ENCODE assay signal across 8 cellular contexts in genomic region chr1:25544243-25544764, GRCh38. TPM values are rescaled to one million over a fixed set of nuclear protein-coding genes. Genes with fewer than 3 reads are reported as not detected.
DNase-seq lines count a peak whose midpoint lies in the region; ATAC-seq, FAIRE-seq and TF ChIP-seq lines count a peak whose summit lies in the region.

No MANE protein-coding gene starts in this region.

- no peak for TF ChIP-seq POLR2A in breast epithelium (IDR thresholded peaks at IDR 0.05)

- ATAC-seq in HG02642 (IDR thresholded peaks at IDR 0.05; ENCODE audit: poor library complexity, unreplicated experiment) (no peak), GM21381 (IDR thresholded peaks at IDR 0.05; ENCODE audit: unreplicated experiment) (no peak)

- H3K27me3 ChIP-seq in KMS-11 (ENCODE audit: insufficient read depth, low read depth) (no peaks in the 10 kb centered on the region), breast epithelium (no peaks in the 10 kb centered on the region), mucosa of rectum (ENCODE audit: control insufficient read depth in 2 of 2, insufficient read depth in 2 of 2, low read length in 2 of 2) (no peaks in the 10 kb centered on the region)

- H3K27ac ChIP-seq in KMS-11 (no peak overlapping the region), breast epithelium (peak overlapping the region; percentile 82 to 93), mucosa of rectum (ENCODE audit: low read depth in 2 of 2, low read length in 2 of 2) (peak overlapping the region; percentile 83 to 85)

- H3K4me3 ChIP-seq in AG10803 (ENCODE audit: low read length) (peak overlapping the region; percentile 73), KMS-11 (IDR thresholded peaks at IDR 0.05; ENCODE audit: insufficient read depth, low read depth, low read length) (peak overlapping the region; percentile 73), breast epithelium (peak overlapping the region; percentile 78 to 97 (median 90)), mucosa of rectum (ENCODE audit: low read length in 2 of 2) (peak overlapping the region; percentile 74 to 79)

- H3K9ac ChIP-seq in KMS-11 (peak overlapping the region; percentile 53), mucosa of rectum (ENCODE audit: low read depth in 1 of 2, low read length in 2 of 2) (peak overlapping the region; percentile 79 to 88)

- peak overlapping the region; percentile 88 for H3K4me2 ChIP-seq in KMS-11

- H3K4me1 ChIP-seq in KMS-11 (ENCODE audit: low read depth, poor library complexity, severe bottlenecking): peaks cover 52% of the 10 kb centered on the region
- H3K4me1 ChIP-seq in breast epithelium: peaks cover 0 to 4% of the 10 kb centered on the region in 2 donors
- peaks cover 36 to 41% of the 10 kb centered on the region in 2 donors for H3K4me1 ChIP-seq in mucosa of rectum (ENCODE audit: control insufficient read depth in 2 of 2, insufficient read depth in 2 of 2, low read length in 2 of 2)

- TF ChIP-seq CTCF in AG10803 (conservative IDR thresholded peaks at IDR 0.05; ENCODE audit: low read length) (no peak), KMS-11 (conservative IDR thresholded peaks at IDR 0.05; ENCODE audit: low read depth, low read length) (no peak), breast epithelium (IDR thresholded peaks at IDR 0.05) (no peak)

- H4K20me1 ChIP-seq in KMS-11 (ENCODE audit: insufficient read depth): no peaks in the 10 kb centered on the region

- H2AFZ ChIP-seq in KMS-11 (ENCODE audit: low read depth): peak overlapping the region; percentile 91; the same call in 1 of the 2 replicates

- no peaks in the 10 kb centered on the region for H3K9me3 ChIP-seq in breast epithelium
- no peaks in the 10 kb centered on the region for H3K9me3 ChIP-seq in mucosa of rectum (ENCODE audit: control insufficient read depth in 2 of 2, low read length in 2 of 2)

- H3K36me3 ChIP-seq in KMS-11 (ENCODE audit: insufficient read depth) (no peaks in the 10 kb centered on the region), breast epithelium (no peaks in the 10 kb centered on the region), mucosa of rectum (ENCODE audit: control insufficient read depth in 2 of 2, insufficient read depth in 2 of 2, low read length in 2 of 2) (no peaks in the 10 kb centered on the region)

- intact Hi-C loops in breast epithelium (cut with DNase I; ENCODE audit: low total_unique reads): no loop called here

- DNase-seq in AG10803 (ENCODE audit: low read depth) (no peak), breast epithelium (ENCODE audit: low spot score in 2 of 2) (no peak), NCI-H446 treated with DMSO at 0.1 percent for 48 hours (lab: John Stamatoyannopoulos, UW) (no peak), RCC 7860 (ENCODE audit: low spot score) (no peak)

- no peak for FAIRE-seq in RCC 7860 (lab: Jason Lieb, UNC)

- peaks cover 48% of the 10 kb centered on the region for H3K79me2 ChIP-seq in KMS-11 (ENCODE audit: insufficient read depth, low read depth)

RNA-seq across cellular contexts. Expression of gene LDLRAP1, which starts 0.9 kb away (rescaled TPM):
- 10 to 100 TPM; 10.7 to 17.0 (median 16.5) TPM for total RNA-seq in breast epithelium
